1 cellular context compared by ENCODE assay signal in genomic region chr5:140545606-140546005, GRCh38.
TF ChIP-seq lines count a peak whose summit lies in the region.

No MANE protein-coding gene starts in this region.

TF ChIP-seq in HepG2, 621 proteins besides CTCF, POLR2A, EP300 and RAD21:
- TF ChIP-seq NBN (conservative IDR thresholded peaks at IDR 0.05) (no peak), ZNF121 (CRISPR knock-in tag; IDR thresholded peaks at IDR 0.05) (peak; percentile 51; the same call in 1 of the 2 replicates), ZFP90 (CRISPR knock-in tag; IDR thresholded peaks at IDR 0.05; ENCODE audit: borderline replicate concordance) (no peak), CHCHD3 (CRISPR knock-in tag; IDR thresholded peaks at IDR 0.05) (no peak), KDM4B (CRISPR knock-in tag; IDR thresholded peaks at IDR 0.05) (no peak)
